Comparison of ENCODE assay signal across 7 cellular contexts in the genomic region with DNA sequence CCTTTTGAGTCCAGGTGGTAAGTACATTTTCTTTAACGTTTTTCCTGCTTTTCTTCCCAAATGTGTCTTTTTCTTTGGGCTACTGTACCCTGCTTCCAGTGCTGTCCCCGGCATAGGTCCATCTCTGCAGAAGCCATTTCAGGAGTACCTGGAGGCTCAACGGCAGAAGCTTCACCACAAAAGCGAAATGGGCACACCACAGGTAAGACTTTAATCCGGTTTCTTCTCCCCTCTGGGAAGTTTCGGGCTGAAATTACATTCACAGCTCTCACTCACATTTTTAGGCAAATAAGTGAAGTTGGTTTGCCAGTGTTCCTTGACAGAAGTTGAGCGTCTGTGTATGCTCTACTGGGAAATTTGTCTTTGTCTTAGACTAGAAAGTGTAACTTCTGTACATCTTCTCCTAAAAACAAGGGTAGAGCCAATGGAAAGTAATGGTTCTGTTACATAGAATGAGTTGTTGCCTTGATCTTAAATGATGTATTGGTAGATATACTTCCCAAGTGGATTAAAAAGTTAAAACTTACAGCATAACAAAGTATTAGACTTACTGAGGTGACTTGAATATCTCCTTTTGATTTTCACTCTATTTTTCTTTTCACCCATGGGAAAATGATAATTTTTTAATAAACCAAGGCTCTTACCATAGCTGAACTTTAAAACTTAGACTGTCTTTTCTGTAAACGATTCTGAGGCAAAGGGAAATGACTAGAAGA. TPM values are rescaled to one million over a fixed set of nuclear protein-coding genes. Genes with fewer than 3 reads are reported as not detected.
DNase-seq lines count a peak whose midpoint lies in the region; ATAC-seq and TF ChIP-seq lines count a peak whose summit lies in the region.

No MANE protein-coding gene starts in this region.

- peak overlapping the region; percentile 83 to 98 for H3K9ac ChIP-seq in colonic mucosa (ENCODE audit: low read depth in 2 of 2, low read length in 2 of 2)

- DNase-seq in HAP-1 (ENCODE audit: low spot score in 2 of 2) (peak; percentile 36), RWPE2 (ENCODE audit: low spot score) (no peak), colonic mucosa (peak; percentile 47), mucosa of descending colon (peak in 1 of 3 donors; percentile 54), NK-92 (lab: John Stamatoyannopoulos, UW; ENCODE audit: unreplicated experiment) (no peak), GDM1 (lab: John Stamatoyannopoulos, UW) (no peak)

- H3K36me3 ChIP-seq in HAP-1 (replicated peaks) (peaks cover 19% of the 10 kb centered on the region), RWPE2 (ENCODE audit: low read depth) (peaks cover 42% of the 10 kb centered on the region), colonic mucosa (no peaks in the 10 kb centered on the region), mucosa of descending colon (ENCODE audit: low read depth) (no peaks in the 10 kb centered on the region)

- H3K4me1 ChIP-seq in HAP-1, result peaks cover 32% of the 10 kb centered on the region
- H3K4me1 ChIP-seq in RWPE2 (ENCODE audit: insufficient read depth, poor library complexity, severe bottlenecking), result peaks cover 16% of the 10 kb centered on the region
- peaks cover 9% of the 10 kb centered on the region for H3K4me1 ChIP-seq in colonic mucosa
- H3K4me1 ChIP-seq in mucosa of descending colon (ENCODE audit: low read depth), result peaks cover 28% of the 10 kb centered on the region

- intact Hi-C loops in colonic mucosa (cut with DNase I), result no loop called here
- intact Hi-C loops in mucosa of descending colon (cut with DNase I, micrococcal nuclease), result loop anchor here in 1 of 2 donors (10.0 kb wide), 1 partner anchor 54 kb away; no protein-coding TSS in a partner anchor

- H3K9me3 ChIP-seq in HAP-1 (no peaks in the 10 kb centered on the region), RWPE2 (ENCODE audit: severe bottlenecking) (no peaks in the 10 kb centered on the region), colonic mucosa (no peaks in the 10 kb centered on the region), mucosa of descending colon (no peaks in the 10 kb centered on the region)

- H3K4me3 ChIP-seq in HAP-1 (peak overlapping the region; percentile 52), RWPE2 (ENCODE audit: severe bottlenecking) (peak overlapping the region; percentile 68), colonic mucosa (peak overlapping the region; percentile 73), mucosa of descending colon (peak overlapping the region; percentile 68)

- H3K27me3 ChIP-seq in HAP-1 (ENCODE audit: low read depth) (no peaks in the 10 kb centered on the region), RWPE2 (ENCODE audit: insufficient read depth, poor library complexity, severe bottlenecking) (no peaks in the 10 kb centered on the region), colonic mucosa (no peaks in the 10 kb centered on the region)

- TF ChIP-seq CTCF in RWPE2 (IDR thresholded peaks at IDR 0.05; ENCODE audit: poor library complexity, severe bottlenecking), result no peak
- no peak for TF ChIP-seq CTCF in colonic mucosa (IDR thresholded peaks at IDR 0.05)
- no peak for TF ChIP-seq CTCF in mucosa of descending colon (IDR thresholded peaks at IDR 0.05)

- in situ Hi-C loops in HAP-1 (cut with MboI; ENCODE audit: low sequenced_read_pairs), result no loop called here

- H3K27ac ChIP-seq in RWPE2 (ENCODE audit: poor library complexity, severe bottlenecking), result peak overlapping the region; percentile 100
- peak overlapping the region; percentile 100 for H3K27ac ChIP-seq in colonic mucosa

- ATAC-seq in RWPE2 (ENCODE audit: low read depth) (no peak), mucosa of descending colon (no peak), HG02623 (IDR thresholded peaks at IDR 0.05; ENCODE audit: unreplicated experiment) (no peak)

RNA-seq across cellular contexts. Expression of a gene that starts 54.4 kb away (rescaled TPM):
- total RNA-seq in colonic mucosa, result 1 to 10 TPM; 5.9 to 7.9 TPM
- 10 to 100 TPM in 1 of 3 donors, 1 to 10 TPM in 2; 6.1 to 11.4 (median 6.2) TPM for total RNA-seq in mucosa of descending colon

RNA-seq across cellular contexts. Expression of a gene that starts 54.6 kb away (rescaled TPM):
- total RNA-seq in colonic mucosa (10 to 100 TPM; 24.1 to 26.8 TPM), mucosa of descending colon (10 to 100 TPM; 27.9 to 41.7 (median 30.6) TPM)

Comparison
In these comparisons a context has a peak if more than half of its experiments do, and no peak if none do; other contexts are left out.
1. DNase-seq: peak in HAP-1 (2 of 2) and colonic mucosa (single experiment); none in RWPE2 (single experiment), NK-92 (single experiment) and GDM1 (single experiment).
2. Peak in every context shown above with its lines, with median percentiles within 50 percentile points of each other: H3K4me3 ChIP-seq.